In the genomic region with DNA sequence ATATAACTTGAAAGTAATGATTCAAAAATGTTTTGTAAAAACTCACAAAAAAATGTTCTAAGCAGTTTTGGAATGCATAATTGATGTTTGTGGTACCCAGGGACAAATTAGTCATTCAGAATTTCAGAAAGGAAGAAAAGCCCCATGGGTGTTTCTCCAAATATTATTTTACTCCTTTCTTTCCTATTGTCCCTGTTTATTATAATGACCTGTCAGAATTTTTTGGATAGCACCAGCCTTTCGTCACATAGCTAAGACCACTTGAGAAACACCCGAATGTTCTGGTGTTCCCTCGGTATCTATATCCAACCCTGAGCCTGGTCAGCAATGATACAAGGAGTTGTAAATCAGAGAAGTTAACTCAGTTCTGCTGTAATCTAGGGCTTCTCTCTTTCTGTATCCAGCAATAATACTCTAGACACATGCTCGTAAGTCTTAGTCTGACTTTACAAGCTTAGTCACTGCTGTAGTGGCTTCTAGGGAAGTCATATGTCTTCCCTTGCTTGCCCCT, we compare ENCODE assay signal across 16 cellular contexts.
DNase-seq lines count a peak whose midpoint lies in the region; ATAC-seq and TF ChIP-seq lines count a peak whose summit lies in the region.
"Had no signal": no experiment of that assay in that cellular context is flagged by ENCODE, and none has a peak within 500 bp of the region (broad histone marks: within the 10 kb centered on the region; RNA-seq: fewer than 3 reads in every experiment).

No MANE protein-coding gene starts in this region.

- H3K9me3 ChIP-seq in BE2C: no peaks in the 10 kb centered on the region

- ATAC-seq in sciatic nerve: peak; percentile 69
- ATAC-seq: activated CD8-positive, alpha-beta memory T cell treated with anti-CD3 and anti-CD28 coated beads, Interleukin-2, amount 10 ng/mL, durations not matched to agents 7 days and 5 days had no signal

- intact Hi-C loops in sciatic nerve (cut with DNase I): no loop called here

- H3K4me3 ChIP-seq in AG09309 (ENCODE audit: control insufficient read depth, low read depth, low read length) (no peak overlapping the region), fibroblast of the aortic adventitia (ENCODE audit: low read depth, low read length) (no peak overlapping the region), BE2C (ENCODE audit: low read depth, low read length) (no peak overlapping the region)
- H3K4me3 ChIP-seq: hepatocyte had no signal

- H3K4me1 ChIP-seq in BE2C: no peaks in the 10 kb centered on the region

- no peak for TF ChIP-seq CTCF in AG09309 (IDR thresholded peaks at IDR 0.05; ENCODE audit: control insufficient read depth, insufficient read depth, low read depth, low read length, missing control alignments)
- TF ChIP-seq CTCF in fibroblast of the aortic adventitia (IDR thresholded peaks at IDR 0.05; ENCODE audit: insufficient read depth, low read length): no peak
- no peak for TF ChIP-seq CTCF in BE2C (IDR thresholded peaks at IDR 0.05; ENCODE audit: low read depth, low read length)

- H3K27me3 ChIP-seq in BE2C: no peaks in the 10 kb centered on the region
- H3K27me3 ChIP-seq: hepatocyte had no signal

- DNase-seq in AG09309 (ENCODE audit: low read depth): peak; percentile 37
- peak; percentile 40 for DNase-seq in M059J (ENCODE audit: low read depth)
- DNase-seq in fibroblast of the aortic adventitia (ENCODE audit: low read depth): peak; percentile 72
- no peak for DNase-seq in sciatic nerve (ENCODE audit: low spot score)
- no peak for DNase-seq in activated CD4-positive, alpha-beta T cell treated with anti-CD3 and anti-CD28 coated beads, Interleukin-2, amount 50 U/mL, for 1 hour
- DNase-seq in BE2C: no peak
- no peak for DNase-seq in activated naive CD4-positive, alpha-beta T cell treated with Interleukin-2 at 50 U/mL for 16 hours
- no peak for DNase-seq in GDM1 (lab: John Stamatoyannopoulos, UW)
- DNase-seq: activated B cell treated with CpG ODN at 0.5 μM for 24 hours; activated CD8-positive, alpha-beta memory T cell treated with anti-CD3 and anti-CD28 coated beads, Interleukin-2, amount 10 ng/mL, durations not matched to agents 7 days and 5 days; activated naive CD4-positive, alpha-beta T cell treated with anti-CD3 and anti-CD28 coated beads, Interleukin-2, amount 50 U/mL, for 16 hours; cerebellar nuclear complex; NCI-H1694 treated with DMSO at 0.1 percent for 48 hours; NCI-H524; stimulated activated CD4-positive, alpha-beta T cell treated with anti-CD3 and anti-CD28 coated beads, Interleukin-4, amount 100 ng/mL, for 24 hours had no signal

- no peaks in the 10 kb centered on the region for H3K36me3 ChIP-seq in BE2C

Comparison
In these comparisons a context has a peak if more than half of its experiments do, and no peak if none do; other contexts are left out.
1. DNase-seq: peak in AG09309 (single experiment), M059J (single experiment) and fibroblast of the aortic adventitia (single experiment); none in sciatic nerve (single experiment), activated CD4-positive, alpha-beta T cell treated with anti-CD3 and anti-CD28 coated beads, Interleukin-2, amount 50 U/mL, for 1 hour (single experiment), BE2C (single experiment), activated naive CD4-positive, alpha-beta T cell treated with Interleukin-2 at 50 U/mL for 16 hours (single experiment) and GDM1 (single experiment).